In the genomic region with DNA sequence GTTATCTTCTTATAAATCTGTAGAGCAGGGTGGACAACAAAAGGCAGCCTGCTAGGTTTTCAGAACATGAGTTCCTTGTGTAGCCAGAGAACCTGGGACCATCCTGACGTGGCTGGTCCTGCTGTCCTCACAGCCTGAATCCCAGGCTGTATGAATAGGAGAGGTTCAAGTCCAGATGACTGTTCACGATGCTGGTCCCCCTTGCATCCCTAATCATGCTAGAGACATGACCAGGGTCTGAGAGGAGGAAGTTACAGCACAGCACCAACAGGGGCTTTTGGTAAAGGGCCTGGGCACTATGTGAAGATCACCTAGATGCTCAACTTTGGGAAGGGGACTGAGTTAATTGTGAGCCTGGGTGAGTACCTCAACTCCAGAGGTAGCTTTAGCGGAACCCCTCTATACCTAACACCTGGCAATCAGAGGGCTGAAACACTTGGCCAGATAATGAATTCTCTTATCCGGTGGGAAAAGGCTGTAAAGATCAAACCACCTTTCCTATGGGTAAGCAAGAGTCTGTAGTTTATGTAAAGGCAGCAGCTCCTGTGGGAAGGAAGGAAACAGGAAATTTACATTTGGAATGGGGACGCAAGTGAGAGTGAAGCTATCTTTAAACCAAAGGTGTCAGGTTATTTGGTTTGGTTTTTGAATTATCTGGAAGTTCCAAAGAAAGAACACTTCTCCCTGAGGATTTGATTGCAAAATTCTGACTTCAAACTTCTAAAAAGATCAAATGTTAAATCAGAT, we compare ENCODE assay signal across 18 cellular contexts.
DNase-seq lines count a peak whose midpoint lies in the region; ATAC-seq, FAIRE-seq and TF ChIP-seq lines count a peak whose summit lies in the region.
"Had no signal": no experiment of that assay in that cellular context is flagged by ENCODE, and none has a peak within 500 bp of the region (broad histone marks: within the 10 kb centered on the region; RNA-seq: fewer than 3 reads in every experiment).

No MANE protein-coding gene starts in this region.

- no peak for TF ChIP-seq CTCF in spleen (IDR thresholded peaks at IDR 0.05 in 8 of 11, conservative IDR thresholded peaks at IDR 0.05 in 3 of 11)

- no peaks in the 10 kb centered on the region for H3K9me3 ChIP-seq in spleen
- H3K9me3 ChIP-seq: SJCRH30, upper lobe of left lung had no signal

- peaks cover 12 to 100% (median 30%) of the 10 kb centered on the region in 6 donors for H3K4me1 ChIP-seq in spleen

- no peak overlapping the region for H3K4me3 ChIP-seq in spleen
- H3K4me3 ChIP-seq: SJCRH30, upper lobe of left lung had no signal

- H3K9me3 Mint-ChIP-seq in activated CD4-positive, alpha-beta T cell treated with anti-CD3 and anti-CD28 coated beads, Interleukin-2, amount 10 ng/mL, durations not matched to agents 24 days and 14 days: no peaks in the 10 kb centered on the region
- no peaks in the 10 kb centered on the region for H3K9me3 Mint-ChIP-seq in activated T-helper 1 cell treated with anti-CD3 and anti-CD28 coated beads, Interleukin-12 subunit alpha, Interleukin-12 subunit beta, Interleukin-2, Interleukin-4 antibody, amounts not matched to agents 30 ng/mL and 10 ng/mL and 1 ng/mL, durations not matched to agents 14 hours and 24 hours and 36 hours
- H3K9me3 Mint-ChIP-seq: H9 had no signal

- no peaks in the 10 kb centered on the region for H3K27me3 ChIP-seq in spleen (replicated peaks in 1 of 7)
- H3K27me3 ChIP-seq: SJCRH30, upper lobe of left lung had no signal

- peak overlapping the region in 5 of 8 donors; percentile 9 to 90 (median 65) for H3K27ac ChIP-seq in spleen
- H3K27ac ChIP-seq: SJCRH30, upper lobe of left lung had no signal

- peak; percentile 56 for FAIRE-seq in GM12892 (lab: Jason Lieb, UNC)

- no peak for TF ChIP-seq POLR2A in GM12892 (IDR thresholded peaks at IDR 0.05; ENCODE audit: low read depth, low read length)
- TF ChIP-seq POLR2A in spleen (IDR thresholded peaks at IDR 0.05): no peak

- DNase-seq in activated CD4-positive, alpha-beta T cell treated with anti-CD3 and anti-CD28 coated beads, Interleukin-2, amount 10 ng/mL, durations not matched to agents 24 days and 14 days: no peak
- DNase-seq in activated CD4-positive, alpha-beta T cell treated with anti-CD3 and anti-CD28 coated beads for 4 hours: no peak
- DNase-seq in GM12892 (ENCODE audit: insufficient read length) (no peak), spleen (no peak), C1 segment of cervical spinal cord (lab: John Stamatoyannopoulos, UW) (no peak), iPS-NIHi7 (ENCODE audit: extremely low spot score) (no peak)
- no peak for DNase-seq in activated T-helper 1 cell treated with anti-CD3 and anti-CD28 coated beads, Interleukin-12 subunit alpha, Interleukin-12 subunit beta, Interleukin-2, Interleukin-4 antibody, amounts not matched to agents 30 ng/mL and 10 ng/mL and 1 ng/mL, durations not matched to agents 14 hours and 24 hours and 36 hours (ENCODE audit: low spot score)
- DNase-seq: ACHN; activated naive CD4-positive, alpha-beta T cell treated with anti-CD3 and anti-CD28 coated beads, Interleukin-2, amount 50 U/mL, for 16 hours; H9; NCI-H1694 treated with DMSO at 0.1 percent for 48 hours; OCI-M1; stimulated activated naive CD4-positive, alpha-beta T cell; upper lobe of left lung had no signal

- intact Hi-C loops in activated CD4-positive, alpha-beta T cell treated with anti-CD3 and anti-CD28 coated beads, Interleukin-2, amount 10 ng/mL, durations not matched to agents 24 days and 14 days (cut with micrococcal nuclease): loop anchor here (5.0 kb wide), 1 partner anchor 159 kb away; no protein-coding TSS in a partner anchor
- intact Hi-C loops in activated T-helper 1 cell treated with anti-CD3 and anti-CD28 coated beads, Interleukin-12 subunit alpha, Interleukin-12 subunit beta, Interleukin-2, Interleukin-4 antibody, amounts not matched to agents 30 ng/mL and 10 ng/mL and 1 ng/mL, durations not matched to agents 14 hours and 24 hours and 36 hours (cut with micrococcal nuclease): loop anchor here (5.0 kb wide), 1 partner anchor 89 kb away; no protein-coding TSS in a partner anchor
- intact Hi-C loops in spleen (cut with DNase I; ENCODE audit: low total_unique reads): no loop called here

- H3K4me1 Mint-ChIP-seq in activated CD4-positive, alpha-beta T cell treated with anti-CD3 and anti-CD28 coated beads, Interleukin-2, amount 10 ng/mL, durations not matched to agents 24 days and 14 days: no peaks in the 10 kb centered on the region
- no peaks in the 10 kb centered on the region for H3K4me1 Mint-ChIP-seq in activated T-helper 1 cell treated with anti-CD3 and anti-CD28 coated beads, Interleukin-12 subunit alpha, Interleukin-12 subunit beta, Interleukin-2, Interleukin-4 antibody, amounts not matched to agents 30 ng/mL and 10 ng/mL and 1 ng/mL, durations not matched to agents 14 hours and 24 hours and 36 hours (ENCODE audit: low read depth)

- H3K27ac Mint-ChIP-seq in activated CD4-positive, alpha-beta T cell treated with anti-CD3 and anti-CD28 coated beads, Interleukin-2, amount 10 ng/mL, durations not matched to agents 24 days and 14 days: peak overlapping the region; percentile 56
- H3K27ac Mint-ChIP-seq in activated T-helper 1 cell treated with anti-CD3 and anti-CD28 coated beads, Interleukin-12 subunit alpha, Interleukin-12 subunit beta, Interleukin-2, Interleukin-4 antibody, amounts not matched to agents 30 ng/mL and 10 ng/mL and 1 ng/mL, durations not matched to agents 14 hours and 24 hours and 36 hours: no peak overlapping the region
- H3K27ac Mint-ChIP-seq: H9, progenitor cell of endocrine pancreas had no signal

- no peak for ATAC-seq in GM19467 (IDR thresholded peaks at IDR 0.05; ENCODE audit: unreplicated experiment)
- ATAC-seq: esophagus mucosa had no signal

- WGBS in spleen, 5 donors: 70 to 80% (median 76%) methylated on average over 5 of the region's 5 CpGs

- no peaks in the 10 kb centered on the region for H3K27me3 Mint-ChIP-seq in activated CD4-positive, alpha-beta T cell treated with anti-CD3 and anti-CD28 coated beads, Interleukin-2, amount 10 ng/mL, durations not matched to agents 24 days and 14 days
- H3K27me3 Mint-ChIP-seq in activated T-helper 1 cell treated with anti-CD3 and anti-CD28 coated beads, Interleukin-12 subunit alpha, Interleukin-12 subunit beta, Interleukin-2, Interleukin-4 antibody, amounts not matched to agents 30 ng/mL and 10 ng/mL and 1 ng/mL, durations not matched to agents 14 hours and 24 hours and 36 hours (ENCODE audit: insufficient read depth): no peaks in the 10 kb centered on the region

- H3K4me3 Mint-ChIP-seq in activated CD4-positive, alpha-beta T cell treated with anti-CD3 and anti-CD28 coated beads, Interleukin-2, amount 10 ng/mL, durations not matched to agents 24 days and 14 days: peak overlapping the region; percentile 51
- H3K4me3 Mint-ChIP-seq in activated T-helper 1 cell treated with anti-CD3 and anti-CD28 coated beads, Interleukin-12 subunit alpha, Interleukin-12 subunit beta, Interleukin-2, Interleukin-4 antibody, amounts not matched to agents 30 ng/mL and 10 ng/mL and 1 ng/mL, durations not matched to agents 14 hours and 24 hours and 36 hours: peak overlapping the region; percentile 49
- H3K4me3 Mint-ChIP-seq: H9 had no signal

- no peaks in the 10 kb centered on the region for H3K36me3 ChIP-seq in spleen
- H3K36me3 ChIP-seq: SJCRH30, upper lobe of left lung had no signal

- H3K36me3 Mint-ChIP-seq in activated CD4-positive, alpha-beta T cell treated with anti-CD3 and anti-CD28 coated beads, Interleukin-2, amount 10 ng/mL, durations not matched to agents 24 days and 14 days (ENCODE audit: low read depth): peaks cover 6% of the 10 kb centered on the region
- peaks cover 2% of the 10 kb centered on the region for H3K36me3 Mint-ChIP-seq in activated T-helper 1 cell treated with anti-CD3 and anti-CD28 coated beads, Interleukin-12 subunit alpha, Interleukin-12 subunit beta, Interleukin-2, Interleukin-4 antibody, amounts not matched to agents 30 ng/mL and 10 ng/mL and 1 ng/mL, durations not matched to agents 14 hours and 24 hours and 36 hours (ENCODE audit: low read depth)
